ENCODE assay signal across 20 cellular contexts in the genomic region with DNA sequence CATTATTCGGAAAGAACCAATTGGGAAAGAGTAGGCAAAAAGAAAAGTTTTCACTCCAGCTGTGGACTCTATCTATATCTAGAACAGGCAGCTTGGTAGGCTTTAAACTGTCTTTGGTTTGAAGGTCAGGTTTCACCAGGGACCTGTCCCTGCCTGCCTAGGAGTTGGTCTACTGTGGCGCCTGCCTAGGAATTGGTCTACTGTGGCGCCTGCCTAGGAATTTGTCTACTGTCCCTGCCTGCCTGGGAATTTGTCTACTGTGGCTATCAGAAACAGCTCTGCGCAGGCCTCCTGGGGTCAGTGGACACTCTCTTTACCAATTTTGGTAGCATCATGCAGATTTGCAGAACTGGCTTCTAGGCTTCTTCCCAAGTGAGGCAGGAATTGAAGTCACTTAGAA. TPM values are rescaled to one million over a fixed set of nuclear protein-coding genes. Genes with fewer than 3 reads are reported as not detected.
DNase-seq lines count a peak whose midpoint lies in the region; ATAC-seq and TF ChIP-seq lines count a peak whose summit lies in the region.
"Had no signal": no experiment of that assay in that cellular context is flagged by ENCODE, and none has a peak within 500 bp of the region (broad histone marks: within the 10 kb centered on the region; RNA-seq: fewer than 3 reads in every experiment).

No MANE protein-coding gene starts in this region.

- CTCF ChIA-PET in WTC11 (lab: Charles Lee): interaction anchor here (1.2 kb wide), 1 partner anchor 9 kb away, joined by 3 read pairs; no protein-coding TSS in a partner anchor

- WGBS in heart left ventricle, 4 donors: 83 to 97% (median 93%) methylated on average over 4 of the region's 4 CpGs

- no peaks in the 10 kb centered on the region for H3K27me3 Mint-ChIP-seq in WTC11 (ENCODE audit: low read depth)

- no peak overlapping the region for H3K4me3 Mint-ChIP-seq in WTC11

- H3K9me3 ChIP-seq in heart left ventricle (no peaks in the 10 kb centered on the region), left ventricle myocardium inferior (replicated peaks) (no peaks in the 10 kb centered on the region), lower lobe of right lung (no peaks in the 10 kb centered on the region)
- H3K9me3 ChIP-seq: A549, SJSA1 had no signal

- no peak for TF ChIP-seq POLR2A in heart left ventricle (IDR thresholded peaks at IDR 0.05)

- no peak overlapping the region for H3K27ac ChIP-seq in heart left ventricle
- H3K27ac ChIP-seq in left ventricle myocardium inferior (replicated peaks): no peak overlapping the region
- H3K27ac ChIP-seq in lower lobe of right lung: no peak overlapping the region
- H3K27ac ChIP-seq: C4-2B, SJSA1 had no signal

- H3K27ac Mint-ChIP-seq in WTC11: peak overlapping the region; percentile 63

- H3K9me3 Mint-ChIP-seq in WTC11: 0 out of 2 replicates have a peak, but pooled peaks cover 2% of the 10 kb centered on the region

- POLR2A ChIA-PET in WTC11 (lab: Charles Lee): interaction anchor here (1.1 kb wide), 1 partner anchor 10 kb away, joined by 6 read pairs; no protein-coding TSS in a partner anchor

- no peaks in the 10 kb centered on the region for H3K27me3 ChIP-seq in heart left ventricle
- no peaks in the 10 kb centered on the region for H3K27me3 ChIP-seq in left ventricle myocardium inferior (ENCODE audit: low read depth)
- H3K27me3 ChIP-seq in lower lobe of right lung (ENCODE audit: low read depth): no peaks in the 10 kb centered on the region
- H3K27me3 ChIP-seq: SJSA1 had no signal

- TF ChIP-seq CTCF in heart left ventricle (IDR thresholded peaks at IDR 0.05): no peak
- TF ChIP-seq CTCF in left ventricle myocardium inferior (IDR thresholded peaks at IDR 0.05; ENCODE audit: borderline replicate concordance): no peak
- TF ChIP-seq CTCF in WTC11 (IDR thresholded peaks at IDR 0.05): no peak
- no peak for TF ChIP-seq CTCF in lower lobe of right lung (IDR thresholded peaks at IDR 0.05)

- intact Hi-C loops in heart left ventricle (cut with DNase I) (no loop called here), left ventricle myocardium inferior (cut with micrococcal nuclease) (no loop called here), left colon (cut with DNase I, micrococcal nuclease) (no loop called here), sciatic nerve (cut with DNase I) (loop anchor here (5.0 kb wide), 1 partner anchor 569 kb away; no protein-coding TSS in a partner anchor), lower lobe of right lung (cut with DNase I) (no loop called here)

- H3K4me1 ChIP-seq in heart left ventricle (peaks cover 7 to 58% (median 35%) of the 10 kb centered on the region in 12 donors), left ventricle myocardium inferior (peaks cover 67% of the 10 kb centered on the region), lower lobe of right lung (peaks cover 63% of the 10 kb centered on the region)

- H3K4me3 ChIP-seq in heart left ventricle (no peak overlapping the region), left ventricle myocardium inferior (no peak overlapping the region), lower lobe of right lung (no peak overlapping the region)
- H3K4me3 ChIP-seq: A549, GM12878, SJSA1 had no signal

- peak in 3 of 4 donors; percentile 45 to 55 (median 49) for ATAC-seq in heart left ventricle
- no peak for ATAC-seq in WTC11
- ATAC-seq in left colon: peak; percentile 13
- peak; percentile 20 for ATAC-seq in sciatic nerve
- ATAC-seq in lower lobe of right lung: no peak
- ATAC-seq: GM12878 had no signal

- peaks cover 78% of the 10 kb centered on the region for H3K4me1 Mint-ChIP-seq in WTC11

- DNase-seq in heart left ventricle (no peak), left ventricle myocardium inferior (no peak), WTC11 (ENCODE audit: low spot score) (no peak), left colon (no peak), sciatic nerve (ENCODE audit: low spot score) (no peak), OCI-M2 (lab: John Stamatoyannopoulos, UW; ENCODE audit: unreplicated experiment) (no peak), lower lobe of right lung (no peak)
- no peak for DNase-seq in activated CD4-positive, CD25-positive, alpha-beta regulatory T cell (lab: John Stamatoyannopoulos, UW)
- DNase-seq: Caco-2, DMS79, GOT3, Karpas-422, MM.1S, NCI-H1105 treated with DMSO at 0.1 percent for 48 hours, NCI-H187 treated with DMSO at 0.1 percent for 48 hours, NCI-H82 had no signal

- H3K36me3 ChIP-seq in heart left ventricle: peaks cover 0 to 7% (median 0%) of the 10 kb centered on the region in 9 donors
- no peaks in the 10 kb centered on the region for H3K36me3 ChIP-seq in left ventricle myocardium inferior
- H3K36me3 ChIP-seq in lower lobe of right lung: no peaks in the 10 kb centered on the region

- H3K36me3 Mint-ChIP-seq in WTC11: no peaks in the 10 kb centered on the region; the same call in 1 of the 2 replicates

TF ChIP-seq in WTC11, 78 proteins besides CTCF, POLR2A, EP300 and RAD21:
- TF ChIP-seq ETV6 (CRISPR knock-in tag; IDR thresholded peaks at IDR 0.05) (no peak), ESRRA (CRISPR knock-in tag; IDR thresholded peaks at IDR 0.05; ENCODE audit: borderline replicate concordance) (no peak)
- TF ChIP-seq, protein P1, sequence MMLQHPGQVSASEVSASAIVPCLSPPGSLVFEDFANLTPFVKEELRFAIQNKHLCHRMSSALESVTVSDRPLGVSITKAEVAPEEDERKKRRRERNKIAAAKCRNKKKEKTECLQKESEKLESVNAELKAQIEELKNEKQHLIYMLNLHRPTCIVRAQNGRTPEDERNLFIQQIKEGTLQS (CRISPR knock-in tag; conservative IDR thresholded peaks at IDR 0.05): no peak

RNA-seq across cellular contexts. Expression of gene USP25, which starts 13.8 kb away (rescaled TPM):
- total RNA-seq in heart left ventricle: 10 to 100 TPM; 33.8 to 55.3 (median 45.7) TPM
- 10 to 100 TPM; 20.4 to 24.1 TPM for polyA plus RNA-seq in heart left ventricle
- 53.2 TPM for total RNA-seq in left ventricle myocardium inferior
- total RNA-seq in WTC11 (2021): 36.7 to 42.0 TPM (median 37.7 TPM) in 3 replicates
- total RNA-seq in left colon: 10 to 100 TPM; 33.8 to 38.9 TPM
- total RNA-seq in sciatic nerve: 95.2 TPM
- total RNA-seq in lower lobe of right lung: 74.4 TPM

Comparison
In these comparisons a context has a peak if more than half of its experiments do, and no peak if none do; other contexts are left out.
1. ATAC-seq: peak in heart left ventricle (3 of 4), left colon (single experiment) and sciatic nerve (single experiment); none in WTC11 (single experiment) and lower lobe of right lung (0 of 2).